In genomic region chr6:76682842-76683241, GRCh38 we compare ENCODE assay signal across 9 cellular contexts.
DNase-seq lines count a peak whose midpoint lies in the region; ATAC-seq, FAIRE-seq and TF ChIP-seq lines count a peak whose summit lies in the region.
"Had no signal": no experiment of that assay in that cellular context is flagged by ENCODE, and none has a peak within 500 bp of the region (broad histone marks: within the 10 kb centered on the region; RNA-seq: fewer than 3 reads in every experiment).

No MANE protein-coding gene starts in this region.

- H3K27me3 ChIP-seq in H1 (replicated peaks in 1 of 4; ENCODE audit: control insufficient read depth in 3 of 4, extremely low read depth in 1 of 4, insufficient read depth in 3 of 4, low read length in 3 of 4) = no peaks in the 10 kb centered on the region

- in situ Hi-C loops in GM13977 (cut with MboI; ENCODE audit: low pct_unique_long_range_greater_than_20kb, low sequenced_read_pairs, unreplicated experiment) = no loop called here

- TF ChIP-seq POLR2A in H1 (IDR thresholded peaks at IDR 0.05; ENCODE audit: control extremely low read depth in 1 of 2, low read depth in 2 of 2, low read length in 2 of 2) = no peak

- H2BK5ac ChIP-seq in H1 (ENCODE audit: low read depth, low read length) = no peak overlapping the region

- H3K14ac ChIP-seq in H1 (ENCODE audit: insufficient read length) = no peak overlapping the region

- H3K23me2 ChIP-seq in H1 (ENCODE audit: low read depth, low read length) = no peaks in the 10 kb centered on the region

- H2AK5ac ChIP-seq in H1 (ENCODE audit: low read depth, low read length) = no peak overlapping the region

- ATAC-seq in HG02610 (IDR thresholded peaks at IDR 0.05; ENCODE audit: unreplicated experiment) = no peak

- DNase-seq in GM13977 (ENCODE audit: low spot score) (no peak), NAMALWA (ENCODE audit: low spot score) (peak; percentile 38), H1 (ENCODE audit: low read depth in 1 of 2, low spot score in 2 of 2) (no peak), GM19238 (ENCODE audit: insufficient read length, low spot score) (no peak), MV-4-11 (lab: John Stamatoyannopoulos, UW) (no peak), germinal center (ENCODE audit: low spot score) (no peak)
- DNase-seq: NCI-H187 treated with DMSO at 0.1 percent for 48 hours had no signal

- H4K91ac ChIP-seq in H1 (replicated peaks; ENCODE audit: insufficient read length, low read length) = no peak overlapping the region

- POLR2A ChIA-PET in H1 (lab: Charles Lee; ENCODE audit: partially characterized antibody) = interaction anchor here (1.2 kb wide), 1 partner anchor 736 kb away, joined by 3 read pairs; no protein-coding TSS in a partner anchor

- H2BK12ac ChIP-seq in H1 (ENCODE audit: low read depth, low read length) = no peak overlapping the region

- peak in 1 of 2 experiments; percentile 18; a peak in 2 of 4 replicates for TF ChIP-seq RAD21 in H1 (IDR thresholded peaks at IDR 0.05 in 1 of 2, conservative IDR thresholded peaks at IDR 0.05 in 1 of 2; ENCODE audit: low read depth in 2 of 2, low read length in 2 of 2)

- no peak overlapping the region for H3K9ac ChIP-seq in H1 (replicated peaks in 1 of 4; ENCODE audit: extremely low read depth in 1 of 4, low read depth in 3 of 4, low read length in 3 of 4)

- peak; percentile 71 for TF ChIP-seq CTCF in 22Rv1 (IDR thresholded peaks at IDR 0.05)
- TF ChIP-seq CTCF in GM13977 (IDR thresholded peaks at IDR 0.05; ENCODE audit: extremely low read depth, insufficient read depth, missing control alignments) = peak; percentile 45
- peak in 2 of 3 experiments; percentile 22 to 24; a peak in 2 of 4 replicates for TF ChIP-seq CTCF in H1 (IDR thresholded peaks at IDR 0.05; ENCODE audit: control extremely low read depth in 1 of 3, insufficient read depth in 1 of 3, low read depth in 1 of 3, low read length in 3 of 3)

- H3K9me3 ChIP-seq in H1 (ENCODE audit: insufficient read depth in 2 of 2, low read depth in 1 of 2, low read length in 1 of 2) = no peaks in the 10 kb centered on the region

- no peak for FAIRE-seq in H1 (lab: Jason Lieb, UNC)

- no peak overlapping the region for H3K4ac ChIP-seq in H1 (replicated peaks; ENCODE audit: insufficient read length, low read depth, low read length)

- H3K4me3 ChIP-seq in H1 (ENCODE audit: extremely low read depth in 1 of 4, insufficient read depth in 2 of 4, low read depth in 3 of 4, low read length in 4 of 4) = no peak overlapping the region

- whole genome bisulfite sequencing in H1 (ENCODE audit: extremely low coverage in 1 of 2, insufficient coverage in 1 of 2, insufficient read length in 1 of 2, insufficient replicate concordance in 2 of 2, low coverage in 1 of 2, low lambda C conversion rate in 2 of 2, missing lambda C conversion rate in 1 of 2), 2 experiments = 63% methylated on average over 1 of the region's 1 CpG; no CpG with 5 or more reads in 1 of the 2 experiments

- H3K79me2 ChIP-seq in H1 (ENCODE audit: control insufficient read depth in 1 of 2, insufficient read depth in 2 of 2, low read length in 2 of 2) = no peaks in the 10 kb centered on the region

- no peak overlapping the region for H3K56ac ChIP-seq in H1 (replicated peaks; ENCODE audit: insufficient read length, low read depth, low read length)

- no peak overlapping the region for H3K18ac ChIP-seq in H1 (ENCODE audit: extremely low read depth, low read length)

- H4K5ac ChIP-seq in H1 (ENCODE audit: insufficient read length, low read depth, low read length) = no peak overlapping the region

- H3K27ac ChIP-seq in 22Rv1 (no peak overlapping the region), H1 (ENCODE audit: low read depth, low read length) (no peak overlapping the region)

- no peak overlapping the region for H2AFZ ChIP-seq in H1 (ENCODE audit: low read length)

- no peak overlapping the region for H4K8ac ChIP-seq in H1 (ENCODE audit: extremely low read depth, insufficient read depth, low read length)

- H4K20me1 ChIP-seq in H1 (replicated peaks in 1 of 2; ENCODE audit: control insufficient read depth in 1 of 2, insufficient read depth in 2 of 2, low read length in 2 of 2) = no peaks in the 10 kb centered on the region

- no peak overlapping the region for H2BK120ac ChIP-seq in H1 (replicated peaks; ENCODE audit: low read depth, low read length)

- H2BK15ac ChIP-seq in H1 (ENCODE audit: low read length) = no peak overlapping the region

- no peaks in the 10 kb centered on the region for H3K36me3 ChIP-seq in H1 (ENCODE audit: control insufficient read depth in 2 of 4, insufficient read depth in 4 of 4, low read length in 3 of 4)

- H3K79me1 ChIP-seq in H1 (ENCODE audit: low read depth, low read length) = no peaks in the 10 kb centered on the region; the same call in 1 of the 2 replicates

- peaks cover 2 to 16% (median 12%) of the 10 kb centered on the region in 4 experiments; a peak in 5 of 7 replicates for H3K4me1 ChIP-seq in H1 (replicated peaks in 1 of 4; ENCODE audit: control insufficient read depth in 3 of 4, insufficient read depth in 4 of 4, low read length in 3 of 4)

- H2BK20ac ChIP-seq in H1 (ENCODE audit: low read length) = no peak overlapping the region

- no peak for TF ChIP-seq EP300 in H1 (IDR thresholded peaks at IDR 0.05; ENCODE audit: borderline replicate concordance in 1 of 2, low read depth in 2 of 2, low read length in 2 of 2)

- no peak overlapping the region for H3K4me2 ChIP-seq in H1 (ENCODE audit: insufficient read depth in 1 of 2, low read depth in 2 of 2, low read length in 2 of 2)

- no peak overlapping the region for H3K23ac ChIP-seq in H1 (ENCODE audit: insufficient read length)

- CTCF ChIA-PET in H1 (lab: Charles Lee; ENCODE audit: partially characterized antibody) = interaction anchor here (0.6 to 2.6 kb wide), 11 partner anchors 10 to 751 kb away, joined by 3 to 12 read pairs (median 5); no protein-coding TSS in a partner anchor

TF ChIP-seq in H1, 55 proteins besides CTCF, POLR2A, EP300 and RAD21:
- TF ChIP-seq RNF2 (IDR thresholded peaks at IDR 0.05; ENCODE audit: borderline replicate concordance, low read depth, low read length, missing control alignments, poor library complexity, severe bottlenecking) (no peak), BRCA1 (IDR thresholded peaks at IDR 0.05; ENCODE audit: low read depth, low read length) (no peak), SP1 (IDR thresholded peaks at IDR 0.05; ENCODE audit: low read depth, low read length) (no peak), GTF2F1 (IDR thresholded peaks at IDR 0.05; ENCODE audit: borderline replicate concordance, low read depth, low read length) (no peak), RXRA (IDR thresholded peaks at IDR 0.05; ENCODE audit: insufficient read depth, low read depth, low read length) (no peak), ASH2L (IDR thresholded peaks at IDR 0.05; ENCODE audit: low read length) (no peak), MAFK (IDR thresholded peaks at IDR 0.05; ENCODE audit: low read depth, low read length) (no peak), GABPA (IDR thresholded peaks at IDR 0.05; ENCODE audit: borderline replicate concordance, insufficient read depth, low read length) (no peak), FOSL1 (IDR thresholded peaks at IDR 0.05; ENCODE audit: insufficient read depth, low read depth, low read length) (no peak), CBX5 (IDR thresholded peaks at IDR 0.05; ENCODE audit: low read depth, low read length) (no peak), ATF2 (IDR thresholded peaks at IDR 0.05; ENCODE audit: low read length) (no peak), TEAD4 (IDR thresholded peaks at IDR 0.05; ENCODE audit: low read depth, low read length) (no peak), RBBP5 (IDR thresholded peaks at IDR 0.05; ENCODE audit: borderline replicate concordance, low read depth, low read length) (no peak), CHD1 (IDR thresholded peaks at IDR 0.05; ENCODE audit: low read depth, low read length) (no peak), CTBP2 (IDR thresholded peaks at IDR 0.05; ENCODE audit: borderline replicate concordance, insufficient read depth, insufficient read length, low read length) (no peak), CBX8 (IDR thresholded peaks at IDR 0.05; ENCODE audit: borderline replicate concordance, low read depth, low read length) (no peak), E2F6 (IDR thresholded peaks at IDR 0.05) (no peak), NRF1 (IDR thresholded peaks at IDR 0.05; ENCODE audit: low read depth, low read length) (no peak), TBP (IDR thresholded peaks at IDR 0.05; ENCODE audit: low read depth, low read length) (no peak), ZNF274 (IDR thresholded peaks at IDR 0.05; ENCODE audit: borderline replicate concordance, extremely low read depth, low read length) (no peak)
